7 cellular contexts compared by ENCODE assay signal in genomic region chr7:24587853-24588252, GRCh38. TPM values are rescaled to one million over a fixed set of nuclear protein-coding genes. Genes with fewer than 3 reads are reported as not detected.
A peak's percentile ranks its signal among the peaks of the same experiment; 100 is the strongest.
DNase-seq lines count a peak whose midpoint lies in the region; ATAC-seq and TF ChIP-seq lines count a peak whose summit lies in the region.

No MANE protein-coding gene starts in this region.

- peak in 2 of 7 experiments; percentile 12 to 25 for TF ChIP-seq CTCF in stomach (IDR thresholded peaks at IDR 0.05)

- no peak overlapping the region for H3K27ac ChIP-seq in stomach

- 83 to 90% (median 89%) methylated on average over 3 of the region's 3 CpGs for WGBS in stomach, 5 donors

- H3K36me3 ChIP-seq in NT2/D1 (ENCODE audit: insufficient read depth, insufficient read length, low read length) (peaks cover 6% of the 10 kb centered on the region), stomach (no peaks in the 10 kb centered on the region)

- no peak for TF ChIP-seq EP300 in stomach (IDR thresholded peaks at IDR 0.05)

- TF ChIP-seq POLR2A in stomach (IDR thresholded peaks at IDR 0.05), result no peak

- H3K4me3 ChIP-seq in NT2/D1 (ENCODE audit: insufficient read length, low read depth), result no peak overlapping the region
- no peak overlapping the region for H3K4me3 ChIP-seq in stomach

- peak; percentile 39 for DNase-seq in NT2/D1 (ENCODE audit: low read depth, low spot score)
- peak in 1 of 2 donors; percentile 24 for DNase-seq in activated naive CD4-positive, alpha-beta T cell treated with anti-CD3 and anti-CD28 coated beads, Interleukin-2, amount 50 U/mL, for 72 hours (ENCODE audit: low spot score in 2 of 2)
- DNase-seq in middle frontal gyrus (ENCODE audit: extremely low spot score, low spot score), result peak; percentile 1
- DNase-seq in NCI-H226, result no peak
- DNase-seq in stomach, result no peak

- H3K9me3 ChIP-seq in NT2/D1 (ENCODE audit: insufficient read depth, low read length), result no peaks in the 10 kb centered on the region
- H3K9me3 ChIP-seq in stomach, result no peaks in the 10 kb centered on the region

- H3K4me1 ChIP-seq in NT2/D1 (ENCODE audit: insufficient read depth, insufficient read length) (no peaks in the 10 kb centered on the region), stomach (no peaks in the 10 kb centered on the region)

- ATAC-seq in GM18502 (IDR thresholded peaks at IDR 0.05; ENCODE audit: poor library complexity, unreplicated experiment) (peak; percentile 68), HG02623 (IDR thresholded peaks at IDR 0.05; ENCODE audit: unreplicated experiment) (peak; percentile 75)
- ATAC-seq in activated naive CD4-positive, alpha-beta T cell treated with anti-CD3 and anti-CD28 coated beads, Interleukin-2, amount 50 U/mL, for 72 hours, result peak; percentile 54 to 69

- intact Hi-C loops in stomach (cut with DNase I; ENCODE audit: low total_unique reads), result no loop called here

- no peaks in the 10 kb centered on the region for H3K27me3 ChIP-seq in NT2/D1 (ENCODE audit: insufficient read depth, insufficient read length)
- H3K27me3 ChIP-seq in stomach, result no peaks in the 10 kb centered on the region

- peak overlapping the region in 1 of 2 donors; percentile 45 for H3K27ac Mint-ChIP-seq in activated naive CD4-positive, alpha-beta T cell treated with anti-CD3 and anti-CD28 coated beads, Interleukin-2, amount 50 U/mL, for 72 hours

- H3K36me3 Mint-ChIP-seq in activated naive CD4-positive, alpha-beta T cell treated with anti-CD3 and anti-CD28 coated beads, Interleukin-2, amount 50 U/mL, for 72 hours, result no peaks in the 10 kb centered on the region

- H3K9ac ChIP-seq in NT2/D1 (ENCODE audit: insufficient read length, low read depth), result no peak overlapping the region

- H3K9me3 Mint-ChIP-seq in activated naive CD4-positive, alpha-beta T cell treated with anti-CD3 and anti-CD28 coated beads, Interleukin-2, amount 50 U/mL, for 72 hours, result no peaks in the 10 kb centered on the region

RNA-seq across cellular contexts. Expression of gene PALS2, which starts 14.6 kb away (rescaled TPM):
- 10 to 100 TPM; 23.2 to 25.7 TPM for total RNA-seq in activated naive CD4-positive, alpha-beta T cell treated with anti-CD3 and anti-CD28 coated beads, Interleukin-2, amount 50 U/mL, for 72 hours
- total RNA-seq in stomach, result 10 to 100 TPM in 2 of 5 donors, 1 to 10 TPM in 2, under 1 TPM in 1; 0.58 to 27.0 (median 8.9) TPM
- 1 to 10 TPM; 1.3 to 3.5 (median 3.2) TPM for polyA plus RNA-seq in stomach

Comparison
In these comparisons a context has a peak if more than half of its experiments do, and no peak if none do; other contexts are left out.
1. DNase-seq: peak in NT2/D1 (single experiment) and middle frontal gyrus (single experiment); none in NCI-H226 (single experiment) and stomach (single experiment).
2. Peak in every context shown above with its lines, with median percentiles within 50 percentile points of each other: ATAC-seq.